8 cellular contexts compared by ENCODE assay signal in genomic region chr13:40770934-40771618, GRCh38. TPM values are rescaled to one million over a fixed set of nuclear protein-coding genes. Genes with fewer than 3 reads are reported as not detected.
DNase-seq lines count a peak whose midpoint lies in the region; ATAC-seq, FAIRE-seq and TF ChIP-seq lines count a peak whose summit lies in the region.

Gene MRPS31, minus strand, starts transcription at chr13:40771190. Its CDS starts 54 bp downstream, at chr13:40771136.

- no peaks in the 10 kb centered on the region for H3K9me3 ChIP-seq in adrenal gland (replicated peaks in 1 of 3)
- H3K9me3 ChIP-seq in heart right ventricle: no peaks in the 10 kb centered on the region
- H3K9me3 ChIP-seq in upper lobe of right lung: no peaks in the 10 kb centered on the region

- peak; percentile 93 for TF ChIP-seq POLR2A in GM12892 (IDR thresholded peaks at IDR 0.05; ENCODE audit: low read depth, low read length)
- TF ChIP-seq POLR2A in adrenal gland (IDR thresholded peaks at IDR 0.05): peak in 1 of 2 donors; percentile 76

- H3K4me3 ChIP-seq in adrenal gland (peak within 1 kb of the TSS; percentile 66 to 90 (median 72)), heart right ventricle (peak within 1 kb of the TSS; percentile 53 to 94 (median 74)), upper lobe of right lung (peak within 1 kb of the TSS; percentile 69)

- no peaks in the 10 kb centered on the region for H3K36me3 ChIP-seq in adrenal gland (replicated peaks in 1 of 2)
- peaks cover 0 to 11% (median 0%) of the 10 kb centered on the region in 9 donors for H3K36me3 ChIP-seq in heart right ventricle
- peaks cover 7% of the 10 kb centered on the region for H3K36me3 ChIP-seq in upper lobe of right lung

- DNase-seq in GM12892 (ENCODE audit: insufficient read length) (peak; percentile 87), NCI-H146 (lab: John Stamatoyannopoulos, UW) (peak; percentile 96), T-helper 1 cell (peak; percentile 85 to 95 (median 90)), adrenal gland (peak; percentile 92 to 98 (median 97)), heart right ventricle (peak; percentile 95 to 97), posterior vena cava (ENCODE audit: low spot score) (peak; percentile 99), upper lobe of right lung (peak; percentile 98)

- H3K4me1 ChIP-seq in adrenal gland (replicated peaks in 1 of 2) (peaks cover 0 to 8% of the 10 kb centered on the region in 2 donors), heart right ventricle (peaks cover 0 to 26% (median 11%) of the 10 kb centered on the region in 9 donors), upper lobe of right lung (peaks cover 10% of the 10 kb centered on the region)

- intact Hi-C loops in adrenal gland (cut with DNase I): loop anchor here in 1 of 2 donors (10.0 kb wide), 1 partner anchor 1086 kb away; no protein-coding TSS in a partner anchor
- intact Hi-C loops in heart right ventricle (cut with DNase I): loop anchor here in 3 of 10 donors (1.0 to 10.0 kb wide), 5 partner anchors 18 to 1086 kb away; partner anchors contain the start of genes SLC25A15 (in 1 of the 3) and WBP4 (in 1 of the 3)
- intact Hi-C loops in posterior vena cava (cut with DNase I): no loop called here
- intact Hi-C loops in upper lobe of right lung (cut with DNase I): no loop called here

- WGBS in adrenal gland, 4 donors: 0 to 1% (median 0%) methylated on average over 17 to 52 of the region's 52 CpGs
- WGBS in heart right ventricle, 2 donors: 0 to 1% methylated on average over 51 to 52 of the region's 52 CpGs

- TF ChIP-seq CTCF in adrenal gland (IDR thresholded peaks at IDR 0.05) (peak in 3 of 6 experiments; percentile 9 to 29 (median 21)), heart right ventricle (IDR thresholded peaks at IDR 0.05) (peak in 3 of 9 donors; percentile 6 to 23 (median 14)), upper lobe of right lung (IDR thresholded peaks at IDR 0.05) (no peak)

- H3K27me3 ChIP-seq in adrenal gland (no peaks in the 10 kb centered on the region), heart right ventricle (no peaks in the 10 kb centered on the region), upper lobe of right lung (no peaks in the 10 kb centered on the region)

- ATAC-seq in HG02852 (IDR thresholded peaks at IDR 0.05; ENCODE audit: unreplicated experiment) (peak; percentile 98), heart right ventricle (peak; percentile 99 to 100 (median 100)), upper lobe of right lung (peak; percentile 100)

- H3K27ac ChIP-seq in adrenal gland (peak within 1 kb of the TSS; percentile 63 to 86 (median 80)), heart right ventricle (peak within 1 kb of the TSS; percentile 73 to 94 (median 88)), upper lobe of right lung (peak within 1 kb of the TSS; percentile 77)

- peak; percentile 97 for FAIRE-seq in GM12892 (lab: Jason Lieb, UNC)

RNA-seq across cellular contexts. Expression of gene MRPS31, which starts in this region (rescaled TPM):
- polyA plus RNA-seq in GM12892 (2012; ENCODE audit: missing spikeins): 43.6 TPM
- 10 to 100 TPM; 13.1 to 28.2 (median 20.8) TPM for total RNA-seq in adrenal gland
- 100 to 1,000 TPM in 1 of 3 donors, 10 to 100 TPM in 2; 35.7 to 115 (median 55.1) TPM for polyA plus RNA-seq in adrenal gland
- 10 to 100 TPM; 22.2 to 32.9 (median 30.4) TPM for total RNA-seq in heart right ventricle
- polyA plus RNA-seq in heart right ventricle: 100 to 1,000 TPM in 1 of 2 donors, 10 to 100 TPM in 1; 32.8 to 121 TPM
- total RNA-seq in posterior vena cava: 10 to 100 TPM; 14.9 to 16.8 TPM
- 18.4 TPM for total RNA-seq in upper lobe of right lung

Comparison
In these comparisons a context has a peak if more than half of its experiments do, and no peak if none do; other contexts are left out.
1. Peak in every context shown above with its lines: DNase-seq, ATAC-seq, H3K4me3 ChIP-seq and H3K27ac ChIP-seq.